1 cellular context compared by ENCODE assay signal in genomic region chr12:100234166-100234565, GRCh38.
TF ChIP-seq lines count a peak whose summit lies in the region.

No MANE protein-coding gene starts in this region.

TF ChIP-seq in endothelial cell of umbilical vein, 7 proteins besides CTCF, POLR2A, EP300 and RAD21:
- no peak for TF ChIP-seq EZH2 (IDR thresholded peaks at IDR 0.05; ENCODE audit: borderline replicate concordance, low read depth, low read length, severe bottlenecking)
- TF ChIP-seq MAX (IDR thresholded peaks at IDR 0.05; ENCODE audit: insufficient read depth, insufficient read length): no peak
- TF ChIP-seq POLR2AphosphoS5 (IDR thresholded peaks at IDR 0.05; ENCODE audit: insufficient read depth, low read depth, low read length): no peak
- TF ChIP-seq FOS (IDR thresholded peaks at IDR 0.05; ENCODE audit: borderline replicate concordance, insufficient read depth, low read length): no peak
- TF ChIP-seq MYC (IDR thresholded peaks at IDR 0.05; ENCODE audit: low read depth, low read length): no peak
- no peak for TF ChIP-seq JUN (IDR thresholded peaks at IDR 0.05; ENCODE audit: borderline replicate concordance, insufficient read depth, insufficient read length, low read depth)
- TF ChIP-seq GATA2 (IDR thresholded peaks at IDR 0.05; ENCODE audit: insufficient read depth, insufficient read length, low read depth, low read length): no peak
